ENCODE assay signal across 17 cellular contexts in genomic region chr4:83118869-83119268, GRCh38. TPM values are rescaled to one million over a fixed set of nuclear protein-coding genes. Genes with fewer than 3 reads are reported as not detected.
DNase-seq lines count a peak whose midpoint lies in the region; ATAC-seq, FAIRE-seq and TF ChIP-seq lines count a peak whose summit lies in the region.
"Had no signal": no experiment of that assay in that cellular context is flagged by ENCODE, and none has a peak within 500 bp of the region (broad histone marks: within the 10 kb centered on the region; RNA-seq: fewer than 3 reads in every experiment).

No MANE protein-coding gene starts in this region.

- peak; percentile 17 for DNase-seq in NCI-H510A treated with DMSO at 0.1 percent for 48 hours (lab: John Stamatoyannopoulos, UW)
- DNase-seq in NCI-H510A (lab: John Stamatoyannopoulos, UW) = no peak
- DNase-seq in GM04504 (ENCODE audit: low read depth) = peak; percentile 73
- peak; percentile 30 for DNase-seq in fibroblast of villous mesenchyme (ENCODE audit: low read depth)
- peak; percentile 51 for DNase-seq in small intestine
- DNase-seq in AG08396 (ENCODE audit: low spot score) = no peak
- no peak for DNase-seq in activated CD4-positive, alpha-beta T cell treated with anti-CD3 and anti-CD28 coated beads for 1 hour
- DNase-seq: CD8-positive, alpha-beta T cell; NCI-H1417; NCI-H1930; NCI-H526; OCI-M1; RPMI8226 had no signal

- H3K36me3 ChIP-seq in small intestine (ENCODE audit: control insufficient read depth in 2 of 2, insufficient read depth in 2 of 2, low read length in 2 of 2) = no peaks in the 10 kb centered on the region

- no peak for ATAC-seq in HG02642 (IDR thresholded peaks at IDR 0.05; ENCODE audit: poor library complexity, unreplicated experiment)
- ATAC-seq: CD8-positive, alpha-beta T cell; GM23338 had no signal

- no peaks in the 10 kb centered on the region for H3K9me3 ChIP-seq in small intestine (ENCODE audit: control insufficient read depth, low read depth)

- no peaks in the 10 kb centered on the region for H3K4me1 ChIP-seq in small intestine (ENCODE audit: control insufficient read depth in 2 of 2, insufficient read depth in 1 of 2, low read depth in 1 of 2, low read length in 1 of 2)

- WGBS in small intestine, 3 donors = 64 to 71% (median 69%) methylated on average over 2 of the region's 2 CpGs

- H3K27ac ChIP-seq in small intestine (ENCODE audit: low read depth in 1 of 2, low read length in 1 of 2) = no peak overlapping the region

- FAIRE-seq in small intestine (lab: Jason Lieb, UNC) = no peak
- FAIRE-seq: A204.1, HTR-8/SVneo had no signal

- no peaks in the 10 kb centered on the region for H3K27me3 ChIP-seq in small intestine (ENCODE audit: control insufficient read depth in 2 of 2, insufficient read depth in 2 of 2, low read length in 2 of 2)

- no peak overlapping the region for H3K4me3 ChIP-seq in fibroblast of villous mesenchyme (ENCODE audit: low read depth, low read length)
- no peak overlapping the region for H3K4me3 ChIP-seq in small intestine (ENCODE audit: low read depth in 1 of 2, low read length in 2 of 2)
- H3K4me3 ChIP-seq: GM23338 had no signal

- TF ChIP-seq CTCF in fibroblast of villous mesenchyme (IDR thresholded peaks at IDR 0.05; ENCODE audit: insufficient read depth, low read depth, low read length) = no peak

RNA-seq across cellular contexts. Expression of gene PLAC8, which starts 4.3 kb away (rescaled TPM):
- total RNA-seq in fibroblast of villous mesenchyme = 1.3 TPM in 1 of 2 replicates, not detected in the other
- polyA plus RNA-seq in small intestine = 100 to 1,000 TPM; 106 to 309 (median 222) TPM

Comparison
In these comparisons a context has a peak if more than half of its experiments do, and no peak if none do; other contexts are left out.
1. DNase-seq: peak in NCI-H510A treated with DMSO at 0.1 percent for 48 hours (single experiment), GM04504 (single experiment), fibroblast of villous mesenchyme (single experiment) and small intestine (single experiment); none in NCI-H510A (single experiment), AG08396 (single experiment) and activated CD4-positive, alpha-beta T cell treated with anti-CD3 and anti-CD28 coated beads for 1 hour (single experiment).